Comparison of ENCODE assay signal across 32 cellular contexts in genomic region chr10:48729941-48730457, GRCh38. TPM values are rescaled to one million over a fixed set of nuclear protein-coding genes. Genes with fewer than 3 reads are reported as not detected.
"Had no signal": no experiment of that assay in that cellular context is flagged by ENCODE, and none has a peak within 500 bp of the region (broad histone marks: within the 10 kb centered on the region; RNA-seq: fewer than 3 reads in every experiment).

No MANE protein-coding gene starts in this region.

- H3K27me3 ChIP-seq: SJCRH30 had no signal

- H3K4me3 Mint-ChIP-seq: activated CD4-positive, alpha-beta T cell treated with anti-CD3 and anti-CD28 coated beads for 36 hours; activated CD4-positive, alpha-beta T cell treated with anti-CD3 and anti-CD28 coated beads, Interleukin-2, amount 10 ng/mL, durations not matched to agents 7 days and 5 days; activated CD8-positive, alpha-beta T cell treated with anti-CD3 and anti-CD28 coated beads, Interleukin-2, amount 10 ng/mL, durations not matched to agents 7 days and 5 days; activated naive CD4-positive, alpha-beta T cell treated with anti-CD3 and anti-CD28 coated beads, Interleukin-2, amount 10 ng/mL, durations not matched to agents 7 days and 5 days; activated naive CD8-positive, alpha-beta T cell; activated naive CD8-positive, alpha-beta T cell treated with anti-CD3 and anti-CD28 coated beads, Interleukin-2, amount 50 U/mL, for 24 hours; activated T-cell treated with anti-CD3 and anti-CD28 coated beads, Interleukin-2, amount 50 U/mL, for 4 hours; activated T-helper 1 cell treated with anti-CD3 and anti-CD28 coated beads, Interleukin-12 subunit alpha, Interleukin-12 subunit beta, Interleukin-2, Interleukin-4 antibody, amounts not matched to agents 30 ng/mL and 10 ng/mL and 1 ng/mL, durations not matched to agents 14 hours and 24 hours and 36 hours; brain; T-helper 1 cell treated with Interleukin-12 subunit alpha and Interleukin-12 subunit beta and Interleukin-4 antibody, amounts not matched to agents 30 μg/mL and 1 μg/mL, for 36 hours; T-helper 2 cell treated with Interferon-gamma antibody and Interleukin-4, amounts not matched to agents 5 μg/mL and 100 μg/mL, for 36 hours had no signal

- H3K4me1 Mint-ChIP-seq: activated CD4-positive, alpha-beta T cell treated with anti-CD3 and anti-CD28 coated beads for 36 hours; activated CD4-positive, alpha-beta T cell treated with anti-CD3 and anti-CD28 coated beads, Interleukin-2, amount 10 ng/mL, durations not matched to agents 7 days and 5 days; activated naive CD4-positive, alpha-beta T cell treated with anti-CD3 and anti-CD28 coated beads, Interleukin-2, amount 10 ng/mL, durations not matched to agents 7 days and 5 days; activated naive CD8-positive, alpha-beta T cell treated with anti-CD3 and anti-CD28 coated beads, Interleukin-2, amount 50 U/mL, for 24 hours; brain had no signal

- H3K27me3 Mint-ChIP-seq: activated CD4-positive, alpha-beta T cell treated with anti-CD3 and anti-CD28 coated beads for 36 hours; activated CD4-positive, alpha-beta T cell treated with anti-CD3 and anti-CD28 coated beads, Interleukin-2, amount 10 ng/mL, durations not matched to agents 7 days and 5 days; activated naive CD8-positive, alpha-beta T cell; activated naive CD8-positive, alpha-beta T cell treated with anti-CD3 and anti-CD28 coated beads, Interleukin-2, amount 50 U/mL, for 24 hours had no signal

- H3K27ac Mint-ChIP-seq: activated CD4-positive, alpha-beta T cell treated with anti-CD3 and anti-CD28 coated beads for 36 hours; activated CD4-positive, alpha-beta T cell treated with anti-CD3 and anti-CD28 coated beads, Interleukin-2, amount 10 ng/mL, durations not matched to agents 7 days and 5 days; activated CD8-positive, alpha-beta T cell treated with anti-CD3 and anti-CD28 coated beads, Interleukin-2, amount 10 ng/mL, durations not matched to agents 7 days and 5 days; activated naive CD4-positive, alpha-beta T cell treated with anti-CD3 and anti-CD28 coated beads, Interleukin-2, amount 10 ng/mL, durations not matched to agents 7 days and 5 days; activated naive CD8-positive, alpha-beta T cell; activated naive CD8-positive, alpha-beta T cell treated with anti-CD3 and anti-CD28 coated beads, Interleukin-2, amount 50 U/mL, for 24 hours; activated T-helper 1 cell treated with anti-CD3 and anti-CD28 coated beads, Interleukin-12 subunit alpha, Interleukin-12 subunit beta, Interleukin-2, Interleukin-4 antibody, amounts not matched to agents 30 ng/mL and 10 ng/mL and 1 ng/mL, durations not matched to agents 14 hours and 24 hours and 36 hours; brain; T-helper 1 cell treated with Interleukin-12 subunit alpha and Interleukin-12 subunit beta and Interleukin-4 antibody, amounts not matched to agents 30 μg/mL and 1 μg/mL, for 36 hours; T-helper 2 cell treated with Interferon-gamma antibody and Interleukin-4, amounts not matched to agents 5 μg/mL and 100 μg/mL, for 36 hours had no signal

- H3K9me3 ChIP-seq: SJCRH30, SK-N-SH had no signal

- H3K4me1 ChIP-seq: SJCRH30 had no signal

- H3K36me3 ChIP-seq: SJCRH30 had no signal

- H3K27ac ChIP-seq: SJCRH30 had no signal

- DNase-seq: activated CD4-positive, alpha-beta T cell treated with anti-CD3 and anti-CD28 coated beads for 36 hours; activated CD4-positive, alpha-beta T cell treated with anti-CD3 and anti-CD28 coated beads, Interleukin-2, amount 10 ng/mL, durations not matched to agents 7 days and 5 days; activated CD4-positive, alpha-beta T cell treated with anti-CD3 and anti-CD28 coated beads, Interleukin-2, amount 50 U/mL, for 48 hours; activated CD8-positive, alpha-beta memory T cell treated with anti-CD3 and anti-CD28 coated beads, Interleukin-2, amount 50 U/mL, for 4 hours; activated CD8-positive, alpha-beta T cell treated with anti-CD3 and anti-CD28 coated beads, Interleukin-2, amount 10 ng/mL, durations not matched to agents 7 days and 5 days; activated gamma-delta T cell treated with Interleukin-2 at 50 U/mL for 16 hours; activated naive CD4-positive, alpha-beta T cell treated with anti-CD3 and anti-CD28 coated beads, Interleukin-2, amount 10 ng/mL, durations not matched to agents 7 days and 5 days; activated naive CD8-positive, alpha-beta T cell treated with anti-CD3 and anti-CD28 coated beads, Interleukin-2, amount 50 U/mL, for 24 hours; activated T-cell treated with anti-CD3 and anti-CD28 coated beads for 4 hours; activated T-cell treated with anti-CD3 and anti-CD28 coated beads, Interleukin-2, amount 50 U/mL, for 4 hours; anterior cingulate cortex; caudate nucleus; NCI-H1105 treated with DMSO at 0.1 percent for 48 hours; NCI-H1436; NCI-H1694; NCI-H1930; NCI-H345; NCI-H524 treated with DMSO at 0.1 percent for 48 hours; SHP77; SJCRH30; SK-N-SH had no signal

- H3K4me3 ChIP-seq: K562, SJCRH30 had no signal

- H3K36me3 Mint-ChIP-seq: activated naive CD4-positive, alpha-beta T cell treated with anti-CD3 and anti-CD28 coated beads, Interleukin-2, amount 10 ng/mL, durations not matched to agents 7 days and 5 days; activated naive CD8-positive, alpha-beta T cell; brain had no signal

- ATAC-seq: activated CD4-positive, alpha-beta T cell treated with anti-CD3 and anti-CD28 coated beads for 36 hours; activated CD4-positive, CD25-positive, alpha-beta regulatory T cell treated with anti-CD3 and anti-CD28 coated beads, Interleukin-2, amount 50 U/mL, for 24 hours; activated CD8-positive, alpha-beta T cell treated with anti-CD3 and anti-CD28 coated beads, Interleukin-2, amount 10 ng/mL, durations not matched to agents 7 days and 5 days; activated naive CD8-positive, alpha-beta T cell treated with anti-CD3 and anti-CD28 coated beads, Interleukin-2, amount 50 U/mL, for 24 hours; activated T-cell treated with anti-CD3 and anti-CD28 coated beads, Interleukin-2, amount 50 U/mL, for 4 hours; K562; Panc1 had no signal

- H3K9me3 Mint-ChIP-seq: activated CD4-positive, alpha-beta T cell treated with anti-CD3 and anti-CD28 coated beads, Interleukin-2, amount 10 ng/mL, durations not matched to agents 7 days and 5 days; activated naive CD4-positive, alpha-beta T cell treated with anti-CD3 and anti-CD28 coated beads, Interleukin-2, amount 10 ng/mL, durations not matched to agents 7 days and 5 days; activated naive CD8-positive, alpha-beta T cell treated with anti-CD3 and anti-CD28 coated beads, Interleukin-2, amount 50 U/mL, for 24 hours; activated T-cell treated with anti-CD3 and anti-CD28 coated beads, Interleukin-2, amount 50 U/mL, for 4 hours; activated T-helper 1 cell treated with anti-CD3 and anti-CD28 coated beads, Interleukin-12 subunit alpha, Interleukin-12 subunit beta, Interleukin-2, Interleukin-4 antibody, amounts not matched to agents 30 ng/mL and 10 ng/mL and 1 ng/mL, durations not matched to agents 14 hours and 24 hours and 36 hours; T-helper 1 cell treated with Interleukin-12 subunit alpha and Interleukin-12 subunit beta and Interleukin-4 antibody, amounts not matched to agents 30 μg/mL and 1 μg/mL, for 36 hours; T-helper 2 cell treated with Interferon-gamma antibody and Interleukin-4, amounts not matched to agents 5 μg/mL and 100 μg/mL, for 36 hours had no signal

RNA-seq across cellular contexts. Expression of gene WDFY4, which starts 45.3 kb away (rescaled TPM):
- total RNA-seq: MCF 10A, NCI-H460, RPMI7951, SJCRH30 had no signal
- polyA plus RNA-seq: SK-N-SH had no signal
